Comparison of ENCODE assay signal across 16 cellular contexts in the genomic region with DNA sequence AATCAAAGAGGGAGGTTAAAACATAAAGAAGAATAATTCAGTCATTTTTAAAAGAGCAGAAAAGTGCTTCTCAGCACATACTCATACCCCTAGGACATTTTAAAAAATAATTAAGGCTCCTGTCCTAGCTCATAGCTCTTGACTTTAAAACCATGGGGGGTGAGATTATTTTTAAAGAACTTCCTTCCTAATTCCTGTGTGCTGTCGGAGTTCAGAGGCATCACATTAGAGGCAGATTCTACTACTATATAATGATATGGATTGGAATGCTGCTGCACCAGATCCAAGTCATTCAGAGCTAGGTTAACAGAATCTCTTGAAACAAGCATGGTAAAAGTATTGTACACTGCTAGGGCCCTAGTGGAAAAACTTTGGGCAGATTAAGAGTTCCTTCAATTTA.
DNase-seq lines count a peak whose midpoint lies in the region; ATAC-seq and TF ChIP-seq lines count a peak whose summit lies in the region.
"Had no signal": no experiment of that assay in that cellular context is flagged by ENCODE, and none has a peak within 500 bp of the region (broad histone marks: within the 10 kb centered on the region; RNA-seq: fewer than 3 reads in every experiment).

No MANE protein-coding gene starts in this region.

- H3K36me3 ChIP-seq in ACC112 (ENCODE audit: insufficient read depth, low read length) (no peaks in the 10 kb centered on the region), GM23338 (ENCODE audit: insufficient read depth) (no peaks in the 10 kb centered on the region), neural progenitor cell (no peaks in the 10 kb centered on the region)
- H3K36me3 ChIP-seq: BE2C had no signal

- no peaks in the 10 kb centered on the region for H3K27me3 ChIP-seq in ACC112 (ENCODE audit: insufficient read depth, low read length)
- no peaks in the 10 kb centered on the region for H3K27me3 ChIP-seq in GM23338 (ENCODE audit: insufficient read depth)
- H3K27me3 ChIP-seq in neural progenitor cell = no peaks in the 10 kb centered on the region
- H3K27me3 ChIP-seq: BE2C had no signal

- H3K27ac ChIP-seq in ACC112 (ENCODE audit: low read depth, low read length) (no peak overlapping the region), GM23338 (ENCODE audit: low read depth) (no peak overlapping the region), neural progenitor cell (no peak overlapping the region)
- H3K27ac ChIP-seq: C4-2B had no signal

- H3K9me2 ChIP-seq in GM23338 (ENCODE audit: insufficient read depth) = no peaks in the 10 kb centered on the region

- no peak for DNase-seq in GM23338 (ENCODE audit: low spot score)
- DNase-seq in astrocyte of the spinal cord (ENCODE audit: low read depth, low spot score) = peak; percentile 21
- DNase-seq in neural progenitor cell (ENCODE audit: low spot score) = no peak
- DNase-seq in AG08395 (ENCODE audit: low spot score) = no peak
- DNase-seq in erythroblast (lab: John Stamatoyannopoulos, UW) = no peak
- no peak for DNase-seq in activated T-cell treated with anti-CD3 and anti-CD28 coated beads, Interleukin-2, amount 50 U/mL, for 24 hours
- DNase-seq: BE2C; CD4-positive, alpha-beta memory T cell; DMS153; DMS79 treated with DMSO at 0.1 percent for 48 hours; GDM1 had no signal

- no peak overlapping the region for H3K4me3 ChIP-seq in ACC112 (ENCODE audit: low read depth, low read length)
- H3K4me3 ChIP-seq in GM23338 = no peak overlapping the region
- H3K4me3 ChIP-seq in astrocyte of the spinal cord (ENCODE audit: low read depth, low read length) = no peak overlapping the region
- no peak overlapping the region for H3K4me3 ChIP-seq in neural progenitor cell

- H3K4me2 ChIP-seq in GM23338 (no peak overlapping the region), neural progenitor cell (no peak overlapping the region)

- no peak for TF ChIP-seq POLR2A in erythroblast (IDR thresholded peaks at IDR 0.05; ENCODE audit: low read length)

- H3K27me3 Mint-ChIP-seq in GM23338 (ENCODE audit: insufficient read depth, low read depth, poor library complexity) (no peaks in the 10 kb centered on the region), neural progenitor cell (ENCODE audit: insufficient read depth, low read depth) (no peaks in the 10 kb centered on the region)
- no peaks in the 10 kb centered on the region for H3K27me3 Mint-ChIP-seq in activated T-cell treated with anti-CD3 and anti-CD28 coated beads, Interleukin-2, amount 50 U/mL, for 24 hours
- H3K27me3 Mint-ChIP-seq: CD4-positive, alpha-beta memory T cell; IgD-negative memory B cell had no signal

- H3K9me3 ChIP-seq in neural progenitor cell (ENCODE audit: low read depth) = no peaks in the 10 kb centered on the region
- H3K9me3 ChIP-seq: BE2C had no signal

- H3K9me3 Mint-ChIP-seq in GM23338 (no peaks in the 10 kb centered on the region), neural progenitor cell (peaks cover under 1% of the 10 kb centered on the region)
- H3K9me3 Mint-ChIP-seq in activated T-cell treated with anti-CD3 and anti-CD28 coated beads, Interleukin-2, amount 50 U/mL, for 24 hours = peaks cover 14% of the 10 kb centered on the region

- TF ChIP-seq CTCF in GM23338 (conservative IDR thresholded peaks at IDR 0.05; ENCODE audit: low read depth in 2 of 2) (no peak), astrocyte of the spinal cord (IDR thresholded peaks at IDR 0.05; ENCODE audit: low read depth, low read length) (no peak), neural progenitor cell (IDR thresholded peaks at IDR 0.05) (no peak)

- H3F3A ChIP-seq in GM23338 (replicated peaks; ENCODE audit: low read depth) (no peaks in the 10 kb centered on the region), neural progenitor cell (ENCODE audit: low read depth) (no peaks in the 10 kb centered on the region)

- H2AFZ ChIP-seq in ACC112 (ENCODE audit: low read length, unreplicated experiment) (peak overlapping the region; percentile 9), GM23338 (peak overlapping the region; percentile 34; the same call in 1 of the 2 replicates), neural progenitor cell (replicated peaks) (peak overlapping the region; percentile 37)

- H3K79me2 ChIP-seq in ACC112 (ENCODE audit: control insufficient read depth, insufficient read depth, low read length, unreplicated experiment) = no peaks in the 10 kb centered on the region
- H3K79me2 ChIP-seq in GM23338 (replicated peaks; ENCODE audit: insufficient read depth) = no peaks in the 10 kb centered on the region
- no peaks in the 10 kb centered on the region for H3K79me2 ChIP-seq in neural progenitor cell (ENCODE audit: low read depth)

- no peaks in the 10 kb centered on the region for H3K36me3 Mint-ChIP-seq in GM23338 (ENCODE audit: low read depth)
- no peaks in the 10 kb centered on the region for H3K36me3 Mint-ChIP-seq in neural progenitor cell
- H3K36me3 Mint-ChIP-seq in activated T-cell treated with anti-CD3 and anti-CD28 coated beads, Interleukin-2, amount 50 U/mL, for 24 hours (ENCODE audit: low read depth) = no peaks in the 10 kb centered on the region
- H3K36me3 Mint-ChIP-seq: CD4-positive, alpha-beta memory T cell; IgD-negative memory B cell had no signal

- H3K4me1 ChIP-seq in ACC112 (ENCODE audit: control insufficient read depth, insufficient read depth, low read length, unreplicated experiment) (no peaks in the 10 kb centered on the region), GM23338 (ENCODE audit: insufficient read depth) (no peaks in the 10 kb centered on the region), neural progenitor cell (no peaks in the 10 kb centered on the region)
- H3K4me1 ChIP-seq: BE2C had no signal

- H3K4me1 Mint-ChIP-seq in GM23338 (no peaks in the 10 kb centered on the region; the same call in 2 of the 3 replicates), neural progenitor cell (peaks cover 24% of the 10 kb centered on the region)
- H3K4me1 Mint-ChIP-seq in activated T-cell treated with anti-CD3 and anti-CD28 coated beads, Interleukin-2, amount 50 U/mL, for 24 hours (ENCODE audit: low read depth) = no peaks in the 10 kb centered on the region
- H3K4me1 Mint-ChIP-seq: CD4-positive, alpha-beta memory T cell; IgD-negative memory B cell had no signal

- H4K20me1 ChIP-seq in GM23338 (replicated peaks; ENCODE audit: insufficient read depth) = no peaks in the 10 kb centered on the region
- H4K20me1 ChIP-seq in neural progenitor cell (ENCODE audit: low read depth) = no peaks in the 10 kb centered on the region

- no peak overlapping the region for H3K9ac ChIP-seq in neural progenitor cell

- H3K27ac Mint-ChIP-seq in GM23338 (no peak overlapping the region), neural progenitor cell (peak overlapping the region; percentile 11)
- H3K27ac Mint-ChIP-seq in activated T-cell treated with anti-CD3 and anti-CD28 coated beads, Interleukin-2, amount 50 U/mL, for 24 hours = no peak overlapping the region
- H3K27ac Mint-ChIP-seq: CD4-positive, alpha-beta memory T cell; IgD-negative memory B cell had no signal

- in situ Hi-C loops in astrocyte of the spinal cord (cut with HindIII; ENCODE audit: low sequenced_read_pairs) = no loop called here

- no peak for ATAC-seq in GM23338
- no peak for ATAC-seq in HG03432 (IDR thresholded peaks at IDR 0.05; ENCODE audit: unreplicated experiment)
- ATAC-seq: HCT116 had no signal

- H3K4me3 Mint-ChIP-seq in GM23338 (no peak overlapping the region), neural progenitor cell (no peak overlapping the region)
- no peak overlapping the region for H3K4me3 Mint-ChIP-seq in activated T-cell treated with anti-CD3 and anti-CD28 coated beads, Interleukin-2, amount 50 U/mL, for 24 hours
- H3K4me3 Mint-ChIP-seq: CD4-positive, alpha-beta memory T cell; IgD-negative memory B cell had no signal

TF ChIP-seq in GM23338, 12 proteins besides CTCF, POLR2A, EP300 and RAD21 (continues in another document):
- TF ChIP-seq ZNF331 (CRISPR knock-in tag; IDR thresholded peaks at IDR 0.05; ENCODE audit: low read depth) (no peak), NANOG (IDR thresholded peaks at IDR 0.05; ENCODE audit: borderline replicate concordance) (no peak), EZH2 (IDR thresholded peaks at IDR 0.05; ENCODE audit: low read depth, unreplicated experiment) (no peak), CREB1 (CRISPR knock-in tag; IDR thresholded peaks at IDR 0.05; ENCODE audit: low read depth) (no peak)
- TF ChIP-seq, protein P1, sequence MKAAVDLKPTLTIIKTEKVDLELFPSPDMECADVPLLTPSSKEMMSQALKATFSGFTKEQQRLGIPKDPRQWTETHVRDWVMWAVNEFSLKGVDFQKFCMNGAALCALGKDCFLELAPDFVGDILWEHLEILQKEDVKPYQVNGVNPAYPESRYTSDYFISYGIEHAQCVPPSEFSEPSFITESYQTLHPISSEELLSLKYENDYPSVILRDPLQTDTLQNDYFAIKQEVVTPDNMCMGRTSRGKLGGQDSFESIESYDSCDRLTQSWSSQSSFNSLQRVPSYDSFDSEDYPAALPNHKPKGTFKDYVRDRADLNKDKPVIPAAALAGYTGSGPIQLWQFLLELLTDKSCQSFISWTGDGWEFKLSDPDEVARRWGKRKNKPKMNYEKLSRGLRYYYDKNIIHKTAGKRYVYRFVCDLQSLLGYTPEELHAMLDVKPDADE (IDR thresholded peaks at IDR 0.05) = no peak
